7 cellular contexts compared by ENCODE assay signal in genomic region chr9:106878943-106879916, GRCh38. TPM values are rescaled to one million over a fixed set of nuclear protein-coding genes. Genes with fewer than 3 reads are reported as not detected.
DNase-seq lines count a peak whose midpoint lies in the region; ATAC-seq and TF ChIP-seq lines count a peak whose summit lies in the region.

No MANE protein-coding gene starts in this region.

- no CpG with 5 or more reads among the region's 7 CpGs for WGBS in mesendoderm (ENCODE audit: extremely low coverage, insufficient coverage, low lambda C conversion rate)

- no peak overlapping the region for H3K18ac ChIP-seq in mesendoderm (ENCODE audit: low read length)

- no peaks in the 10 kb centered on the region for H3K36me3 Mint-ChIP-seq in activated CD8-positive, alpha-beta T cell treated with anti-CD3 and anti-CD28 coated beads for 36 hours (ENCODE audit: low read depth)

- no peak overlapping the region for H3K4me3 ChIP-seq in breast epithelium
- no peak overlapping the region for H3K4me3 ChIP-seq in kidney epithelial cell (ENCODE audit: low read depth, low read length)
- H3K4me3 ChIP-seq in mesendoderm (ENCODE audit: low read length) = no peak overlapping the region

- no peaks in the 10 kb centered on the region for H3K9me3 ChIP-seq in breast epithelium

- H4K5ac ChIP-seq in mesendoderm (ENCODE audit: low read length) = no peak overlapping the region

- no peak for TF ChIP-seq CTCF in breast epithelium (IDR thresholded peaks at IDR 0.05)
- TF ChIP-seq CTCF in kidney epithelial cell (IDR thresholded peaks at IDR 0.05; ENCODE audit: insufficient read depth, low read length, poor library complexity, severe bottlenecking) = no peak
- no peak for TF ChIP-seq CTCF in activated CD8-positive, alpha-beta T cell treated with anti-CD3 and anti-CD28 coated beads for 36 hours (IDR thresholded peaks at IDR 0.05)

- H4K8ac ChIP-seq in mesendoderm (ENCODE audit: low read depth, low read length) = no peak overlapping the region

- DNase-seq in NCI-H1436 treated with DMSO at 0.1 percent for 48 hours (lab: John Stamatoyannopoulos, UW) = peak; percentile 19
- peak; percentile 74 to 77 for DNase-seq in breast epithelium (ENCODE audit: low spot score in 2 of 2)
- peak; percentile 70 for DNase-seq in kidney epithelial cell (ENCODE audit: low read depth)
- peak; percentile 85 for DNase-seq in superior temporal gyrus (ENCODE audit: extremely low spot score)
- DNase-seq in activated CD8-positive, alpha-beta T cell treated with anti-CD3 and anti-CD28 coated beads for 36 hours = no peak
- no peak for DNase-seq in mesendoderm

- H3K56ac ChIP-seq in mesendoderm (ENCODE audit: low read length) = no peak overlapping the region

- H3K27ac ChIP-seq in breast epithelium (peak overlapping the region; percentile 65 to 73), mesendoderm (ENCODE audit: low read depth, low read length) (no peak overlapping the region)

- CTCF ChIA-PET in activated CD8-positive, alpha-beta T cell treated with anti-CD3 and anti-CD28 coated beads for 36 hours (lab: Charles Lee) = no interaction called here

- no peaks in the 10 kb centered on the region for H3K4me1 Mint-ChIP-seq in activated CD8-positive, alpha-beta T cell treated with anti-CD3 and anti-CD28 coated beads for 36 hours (ENCODE audit: low read depth)

- H3K9me3 Mint-ChIP-seq in activated CD8-positive, alpha-beta T cell treated with anti-CD3 and anti-CD28 coated beads for 36 hours = no peaks in the 10 kb centered on the region

- no peak for TF ChIP-seq POLR2A in breast epithelium (IDR thresholded peaks at IDR 0.05)

- H3K4me1 ChIP-seq in breast epithelium (peaks cover 4 to 10% of the 10 kb centered on the region in 2 donors), mesendoderm (ENCODE audit: control insufficient read depth, low read depth, low read length) (peaks cover 14% of the 10 kb centered on the region)

- no peak overlapping the region for H3K23ac ChIP-seq in mesendoderm (ENCODE audit: low read length)

- no peak overlapping the region for H3K4me2 ChIP-seq in mesendoderm (ENCODE audit: low read length)

- H2AK5ac ChIP-seq in mesendoderm (ENCODE audit: low read length) = no peak overlapping the region

- H3K79me1 ChIP-seq in mesendoderm (ENCODE audit: low read length) = peaks cover 20% of the 10 kb centered on the region

- H3K36me3 ChIP-seq in breast epithelium (no peaks in the 10 kb centered on the region), kidney epithelial cell (ENCODE audit: control insufficient read depth, insufficient read depth, low read length) (no peaks in the 10 kb centered on the region), mesendoderm (ENCODE audit: control insufficient read depth, insufficient read depth, low read length) (no peaks in the 10 kb centered on the region)

- peaks cover 60% of the 10 kb centered on the region for H3K79me2 ChIP-seq in mesendoderm (ENCODE audit: control insufficient read depth, insufficient read depth, low read length)

- H3K4me3 Mint-ChIP-seq in activated CD8-positive, alpha-beta T cell treated with anti-CD3 and anti-CD28 coated beads for 36 hours = no peak overlapping the region

- H2BK5ac ChIP-seq in mesendoderm (ENCODE audit: low read length) = no peak overlapping the region

- POLR2A ChIA-PET in activated CD8-positive, alpha-beta T cell treated with anti-CD3 and anti-CD28 coated beads for 36 hours (lab: Charles Lee) = no interaction called here

- H3K9ac ChIP-seq in mesendoderm (ENCODE audit: low read length) = no peak overlapping the region

- no peak overlapping the region for H2BK15ac ChIP-seq in mesendoderm (replicated peaks; ENCODE audit: low read depth)

- intact Hi-C loops in breast epithelium (cut with DNase I; ENCODE audit: low total_unique reads) = no loop called here
- intact Hi-C loops in activated CD8-positive, alpha-beta T cell treated with anti-CD3 and anti-CD28 coated beads for 36 hours (cut with micrococcal nuclease) = no loop called here

- H2BK120ac ChIP-seq in mesendoderm (ENCODE audit: low read depth, low read length) = no peak overlapping the region

- ATAC-seq in activated CD8-positive, alpha-beta T cell treated with anti-CD3 and anti-CD28 coated beads for 36 hours = no peak
- ATAC-seq in HG03135 (IDR thresholded peaks at IDR 0.05; ENCODE audit: unreplicated experiment) = no peak

- H3K27me3 Mint-ChIP-seq in activated CD8-positive, alpha-beta T cell treated with anti-CD3 and anti-CD28 coated beads for 36 hours = no peaks in the 10 kb centered on the region

- H3K27me3 ChIP-seq in breast epithelium (no peaks in the 10 kb centered on the region), kidney epithelial cell (ENCODE audit: control insufficient read depth, insufficient read depth, low read length) (no peaks in the 10 kb centered on the region), mesendoderm (ENCODE audit: insufficient read depth, low read length, poor library complexity) (no peaks in the 10 kb centered on the region)

- H3K4ac ChIP-seq in mesendoderm (ENCODE audit: low read depth, low read length) = no peak overlapping the region

- no peak overlapping the region for H3K27ac Mint-ChIP-seq in activated CD8-positive, alpha-beta T cell treated with anti-CD3 and anti-CD28 coated beads for 36 hours

RNA-seq across cellular contexts. Expression of gene ZNF462, which starts 16.3 kb away (rescaled TPM):
- total RNA-seq in breast epithelium (10 to 100 TPM in 2 of 3 donors, 1 to 10 TPM in 1; 9.0 to 36.4 (median 20.6) TPM), kidney epithelial cell (26.2 and 32.1 TPM in 2 replicates)
- total RNA-seq in activated CD8-positive, alpha-beta T cell treated with anti-CD3 and anti-CD28 coated beads for 36 hours = not detected
- 11.5 TPM for polyA plus RNA-seq in mesendoderm (2013, experiment 1 of 2)
- polyA plus RNA-seq in mesendoderm (2013, experiment 2 of 2) = 11.7 TPM

Comparison
In these comparisons a context has a peak if more than half of its experiments do, and no peak if none do; other contexts are left out.
1. DNase-seq: peak in NCI-H1436 treated with DMSO at 0.1 percent for 48 hours (single experiment), breast epithelium (2 of 2), kidney epithelial cell (single experiment) and superior temporal gyrus (single experiment); none in activated CD8-positive, alpha-beta T cell treated with anti-CD3 and anti-CD28 coated beads for 36 hours (single experiment) and mesendoderm (single experiment).
2. RNA of gene ZNF462, which starts 16.3 kb away (total RNA-seq): 26.2 to 32.1 TPM in kidney epithelial cell and 9.0 to 36.4 TPM in breast epithelium; not detected in activated CD8-positive, alpha-beta T cell treated with anti-CD3 and anti-CD28 coated beads for 36 hours; every median in the first group is over 4 times any median in the second.